In genomic region chr13:45314822-45315221, GRCh38 we compare ENCODE assay signal across 27 cellular contexts.
"Had no signal": no experiment of that assay in that cellular context is flagged by ENCODE, and none has a peak within 500 bp of the region (broad histone marks: within the 10 kb centered on the region; RNA-seq: fewer than 3 reads in every experiment).

No MANE protein-coding gene starts in this region.

- H3K27me3 ChIP-seq: stomach, testis, thyroid gland, tibial artery, tibial nerve, transverse colon, upper lobe of left lung, upper lobe of right lung, uterus, vagina had no signal

- ATAC-seq: stimulated activated naive B cell treated with anti-CD40 and anti-IgM and Interleukin-4, amounts not matched to agents 10 μg/mL and 1 μg/mL and 100 μg/mL, for 72 hours; stimulated activated naive CD8-positive, alpha-beta T cell treated with anti-CD3 and anti-CD28 coated beads, Interleukin-15, amount 100 ng/mL, for 72 hours; stimulated activated naive CD8-positive, alpha-beta T cell treated with anti-CD3 and anti-CD28 coated beads, Interleukin-15, Interleukin-2, amounts not matched to agents 100 U/mL and 50 U/mL, for 24 hours; upper lobe of right lung had no signal

- H3K9me3 Mint-ChIP-seq: stimulated activated naive B cell treated with anti-CD40 and anti-IgM and Interleukin-4, amounts not matched to agents 10 μg/mL and 1 μg/mL and 100 μg/mL, for 72 hours; stimulated activated naive CD8-positive, alpha-beta T cell treated with anti-CD3 and anti-CD28 coated beads, Interleukin-15, amount 100 ng/mL, for 72 hours; stimulated activated naive CD8-positive, alpha-beta T cell treated with anti-CD3 and anti-CD28 coated beads, Interleukin-15, Interleukin-2, amounts not matched to agents 100 ng/mL and 50 ng/mL, for 24 hours; type B pancreatic cell had no signal

- H3K36me3 ChIP-seq: stomach, suprapubic skin, thoracic aorta, thyroid gland, tibial artery, tibial nerve, transverse colon, upper lobe of left lung, upper lobe of right lung, uterus, vagina had no signal

- DNase-seq: stimulated activated CD4-positive, alpha-beta T cell treated with anti-CD3 and anti-CD28 coated beads, Interleukin-2, amount 100 ng/mL, for 24 hours; stimulated activated CD4-positive, alpha-beta T cell treated with anti-CD3 and anti-CD28 coated beads, Interleukin-2, amount 100 ng/mL, for 48 hours; stimulated activated CD4-positive, alpha-beta T cell treated with anti-CD3 and anti-CD28 coated beads, Interleukin-4, amount 100 ng/mL, for 1 hour; stimulated activated CD4-positive, alpha-beta T cell treated with anti-CD3 and anti-CD28 coated beads, Interleukin-4, amount 100 ng/mL, for 24 hours; stimulated activated CD4-positive, alpha-beta T cell treated with anti-CD3 and anti-CD28 coated beads, Interleukin-4, amount 100 ng/mL, for 4 hours; stimulated activated CD8-positive, alpha-beta memory T cell treated with anti-CD3 and anti-CD28 coated beads, Interleukin-4, amount 100 ng/mL, for 48 hours; stimulated activated naive B cell treated with anti-CD40 and anti-IgM and Interleukin-4, amounts not matched to agents 10 μg/mL and 1 μg/mL and 100 μg/mL, for 72 hours; stimulated activated naive CD4-positive, alpha-beta T cell; stimulated activated naive CD4-positive, alpha-beta T cell treated with Interleukin-2 at 50 U/mL for 16 hours; stimulated activated naive CD8-positive, alpha-beta T cell treated with anti-CD3 and anti-CD28 coated beads, Interleukin-15, amount 100 ng/mL, for 72 hours; stimulated activated naive CD8-positive, alpha-beta T cell treated with anti-CD3 and anti-CD28 coated beads, Interleukin-15, Interleukin-2, amounts not matched to agents 100 U/mL and 50 U/mL, for 24 hours; stomach; testis; thyroid gland; tibial artery; transverse colon; trophoblast cell; upper lobe of left lung; upper lobe of right lung; uterus had no signal

- H3K4me1 ChIP-seq: testis, uterus had no signal

- FAIRE-seq: urothelium cell line had no signal

- H3K36me3 Mint-ChIP-seq: stimulated activated naive B cell treated with anti-CD40 and anti-IgM and Interleukin-4, amounts not matched to agents 10 μg/mL and 1 μg/mL and 100 μg/mL, for 72 hours; type B pancreatic cell had no signal

- H3K4me3 Mint-ChIP-seq: stimulated activated naive B cell treated with anti-CD40 and anti-IgM and Interleukin-4, amounts not matched to agents 10 μg/mL and 1 μg/mL and 100 μg/mL, for 72 hours; stimulated activated naive CD8-positive, alpha-beta T cell treated with anti-CD3 and anti-CD28 coated beads, Interleukin-15, amount 100 ng/mL, for 72 hours; stimulated activated naive CD8-positive, alpha-beta T cell treated with anti-CD3 and anti-CD28 coated beads, Interleukin-15, Interleukin-2, amounts not matched to agents 100 ng/mL and 50 ng/mL, for 24 hours; type B pancreatic cell had no signal

- H3K9me3 ChIP-seq: stomach, suprapubic skin, testis, thoracic aorta, thyroid gland, tibial artery, tibial nerve, transverse colon, upper lobe of left lung, upper lobe of right lung, uterus, vagina had no signal

- H3K4me3 ChIP-seq: stomach, suprapubic skin, testis, thoracic aorta, thyroid gland, tibial artery, tibial nerve, transverse colon, upper lobe of left lung, upper lobe of right lung, uterus, vagina had no signal

- H3K27ac ChIP-seq: stomach, suprapubic skin, testis, thoracic aorta, thyroid gland, tibial artery, tibial nerve, transverse colon, upper lobe of left lung, upper lobe of right lung, uterus, vagina had no signal

- H3K27ac Mint-ChIP-seq: stimulated activated naive B cell treated with anti-CD40 and anti-IgM and Interleukin-4, amounts not matched to agents 10 μg/mL and 1 μg/mL and 100 μg/mL, for 72 hours; stimulated activated naive CD8-positive, alpha-beta T cell treated with anti-CD3 and anti-CD28 coated beads, Interleukin-15, amount 100 ng/mL, for 72 hours; stimulated activated naive CD8-positive, alpha-beta T cell treated with anti-CD3 and anti-CD28 coated beads, Interleukin-15, Interleukin-2, amounts not matched to agents 100 ng/mL and 50 ng/mL, for 24 hours; type B pancreatic cell had no signal
